Comparison of ENCODE assay signal across 9 cellular contexts in genomic region chr11:112732031-112732430, GRCh38.
"Had no signal": no experiment of that assay in that cellular context is flagged by ENCODE, and none has a peak within 500 bp of the region (broad histone marks: within the 10 kb centered on the region; RNA-seq: fewer than 3 reads in every experiment).

No MANE protein-coding gene starts in this region.

- H3K4me1 ChIP-seq: HAP-1 had no signal

- H3K4me1 Mint-ChIP-seq: GM23338 had no signal

- H3K27ac Mint-ChIP-seq: GM23338, H9, HFFc6 had no signal

- H2AFZ ChIP-seq: GM23248, GM23338 had no signal

- DNase-seq: GM23248, GOT3, H7, H9, HCEC 1CT, HFFc6 had no signal

- H3K4me3 ChIP-seq: GM23248, GM23338, HAP-1 had no signal

- H3K36me3 ChIP-seq: HAP-1 had no signal

- H3K9me3 Mint-ChIP-seq: GM23338, H9 had no signal

- H3K9ac ChIP-seq: GM23248 had no signal

- ATAC-seq: GM23338, HCT116 had no signal

- H3K9me3 ChIP-seq: HAP-1 had no signal

- H3K27ac ChIP-seq: GM23248 had no signal

- H3K4me3 Mint-ChIP-seq: GM23338, H9, HFFc6 had no signal

- H3K4me2 ChIP-seq: GM23338 had no signal
